1 cellular context compared by ENCODE assay signal in the genomic region with DNA sequence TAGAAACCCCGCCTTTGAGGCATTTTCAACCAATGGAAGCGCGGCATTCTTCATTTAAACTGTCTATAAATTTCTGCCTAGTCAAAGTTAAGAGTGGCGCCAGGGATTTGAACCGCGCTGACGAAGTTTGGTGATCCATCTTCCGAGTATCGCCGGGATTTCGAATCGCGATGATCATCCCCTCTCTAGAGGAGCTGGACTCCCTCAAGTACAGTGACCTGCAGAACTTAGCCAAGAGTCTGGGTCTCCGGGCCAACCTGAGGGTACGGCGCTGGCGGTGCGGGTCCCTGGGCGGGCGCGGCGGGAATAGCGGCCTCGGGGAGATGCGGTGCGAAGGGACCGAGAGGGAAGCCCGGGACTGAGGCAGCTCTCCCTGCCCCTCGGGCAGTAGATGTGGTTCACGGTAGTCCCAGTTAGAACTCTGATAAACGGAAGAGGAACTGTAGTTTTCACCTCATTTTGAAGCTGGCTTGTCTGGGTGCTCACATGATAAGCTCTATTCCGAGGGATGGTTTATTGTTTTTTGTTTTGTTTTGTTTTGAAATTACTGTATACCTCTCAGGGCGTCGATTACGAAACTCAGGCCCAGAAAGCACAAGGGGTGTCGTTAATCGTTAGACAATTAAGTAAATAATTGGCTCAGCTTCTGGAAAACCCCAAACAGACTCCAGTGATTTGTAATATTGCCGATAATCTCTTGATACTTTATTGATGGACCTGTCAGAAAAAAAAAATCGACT.
TF ChIP-seq lines count a peak whose summit lies in the region.

A gene with protein sequence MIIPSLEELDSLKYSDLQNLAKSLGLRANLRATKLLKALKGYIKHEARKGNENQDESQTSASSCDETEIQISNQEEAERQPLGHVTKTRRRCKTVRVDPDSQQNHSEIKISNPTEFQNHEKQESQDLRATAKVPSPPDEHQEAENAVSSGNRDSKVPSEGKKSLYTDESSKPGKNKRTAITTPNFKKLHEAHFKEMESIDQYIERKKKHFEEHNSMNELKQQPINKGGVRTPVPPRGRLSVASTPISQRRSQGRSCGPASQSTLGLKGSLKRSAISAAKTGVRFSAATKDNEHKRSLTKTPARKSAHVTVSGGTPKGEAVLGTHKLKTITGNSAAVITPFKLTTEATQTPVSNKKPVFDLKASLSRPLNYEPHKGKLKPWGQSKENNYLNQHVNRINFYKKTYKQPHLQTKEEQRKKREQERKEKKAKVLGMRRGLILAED (plus strand): TSS at position 94 of the 740 bp plus-strand sequence. CDS start 77 bp downstream, at position 171.

TF ChIP-seq in HepG2, 621 proteins besides CTCF, POLR2A, EP300 and RAD21 (continued from another document and continues in another):
- TF ChIP-seq, protein P1, sequence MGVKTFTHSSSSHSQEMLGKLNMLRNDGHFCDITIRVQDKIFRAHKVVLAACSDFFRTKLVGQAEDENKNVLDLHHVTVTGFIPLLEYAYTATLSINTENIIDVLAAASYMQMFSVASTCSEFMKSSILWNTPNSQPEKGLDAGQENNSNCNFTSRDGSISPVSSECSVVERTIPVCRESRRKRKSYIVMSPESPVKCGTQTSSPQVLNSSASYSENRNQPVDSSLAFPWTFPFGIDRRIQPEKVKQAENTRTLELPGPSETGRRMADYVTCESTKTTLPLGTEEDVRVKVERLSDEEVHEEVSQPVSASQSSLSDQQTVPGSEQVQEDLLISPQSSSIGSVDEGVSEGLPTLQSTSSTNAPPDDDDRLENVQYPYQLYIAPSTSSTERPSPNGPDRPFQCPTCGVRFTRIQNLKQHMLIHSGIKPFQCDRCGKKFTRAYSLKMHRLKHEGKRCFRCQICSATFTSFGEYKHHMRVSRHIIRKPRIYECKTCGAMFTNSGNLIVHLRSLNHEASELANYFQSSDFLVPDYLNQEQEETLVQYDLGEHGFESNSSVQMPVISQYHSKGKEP (CRISPR knock-in tag; IDR thresholded peaks at IDR 0.05), result no peak; the same call in 1 of the 2 replicates
- TF ChIP-seq, protein P2, sequence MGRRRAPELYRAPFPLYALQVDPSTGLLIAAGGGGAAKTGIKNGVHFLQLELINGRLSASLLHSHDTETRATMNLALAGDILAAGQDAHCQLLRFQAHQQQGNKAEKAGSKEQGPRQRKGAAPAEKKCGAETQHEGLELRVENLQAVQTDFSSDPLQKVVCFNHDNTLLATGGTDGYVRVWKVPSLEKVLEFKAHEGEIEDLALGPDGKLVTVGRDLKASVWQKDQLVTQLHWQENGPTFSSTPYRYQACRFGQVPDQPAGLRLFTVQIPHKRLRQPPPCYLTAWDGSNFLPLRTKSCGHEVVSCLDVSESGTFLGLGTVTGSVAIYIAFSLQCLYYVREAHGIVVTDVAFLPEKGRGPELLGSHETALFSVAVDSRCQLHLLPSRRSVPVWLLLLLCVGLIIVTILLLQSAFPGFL (CRISPR knock-in tag; IDR thresholded peaks at IDR 0.05), result no peak
- TF ChIP-seq ZFX (CRISPR knock-in tag; IDR thresholded peaks at IDR 0.05; ENCODE audit: low read depth) (peak; percentile 60; the same call in 1 of the 2 replicates), BHLHE40 (IDR thresholded peaks at IDR 0.05; ENCODE audit: low read length) (no peak), HMG20A (CRISPR knock-in tag; IDR thresholded peaks at IDR 0.05; ENCODE audit: borderline replicate concordance) (no peak), SP1 (IDR thresholded peaks at IDR 0.05) (no peak), SP1 (CRISPR knock-in tag; IDR thresholded peaks at IDR 0.05) (no peak), CAMTA2 (CRISPR knock-in tag; IDR thresholded peaks at IDR 0.05; ENCODE audit: borderline replicate concordance) (no peak), KLF6 (CRISPR knock-in tag; IDR thresholded peaks at IDR 0.05) (no peak), ZNF737 (CRISPR knock-in tag; IDR thresholded peaks at IDR 0.05; ENCODE audit: borderline replicate concordance) (no peak), ZNF510 (CRISPR knock-in tag; IDR thresholded peaks at IDR 0.05; ENCODE audit: low read depth) (no peak), ZNF790 (CRISPR knock-in tag; IDR thresholded peaks at IDR 0.05; ENCODE audit: borderline replicate concordance) (no peak), ZFP36 (IDR thresholded peaks at IDR 0.05; ENCODE audit: borderline replicate concordance, low read depth, low read length, partially characterized antibody) (no peak), KLF16 (CRISPR knock-in tag; IDR thresholded peaks at IDR 0.05) (peak in 1 of 2 experiments; percentile 14; a peak in 1 of 4 replicates), ZNF619 (CRISPR knock-in tag; IDR thresholded peaks at IDR 0.05) (no peak), PRMT3 (CRISPR knock-in tag; IDR thresholded peaks at IDR 0.05; ENCODE audit: borderline replicate concordance, low read depth) (no peak; the same call in 1 of the 2 replicates), ASH2L (IDR thresholded peaks at IDR 0.05; ENCODE audit: insufficient read length, low read depth, low read length) (peak; percentile 94), SIX1 (CRISPR knock-in tag; IDR thresholded peaks at IDR 0.05; ENCODE audit: borderline replicate concordance) (no peak), ZNF672 (CRISPR knock-in tag; IDR thresholded peaks at IDR 0.05) (no peak), CCDC6 (CRISPR knock-in tag; IDR thresholded peaks at IDR 0.05) (no peak), SRSF1 (optimal IDR thresholded peaks at IDR 0.05; ENCODE audit: low read depth, low read length) (no peak), DNMT3B (CRISPR knock-in tag; conservative IDR thresholded peaks at IDR 0.05) (no peak), ZBTB7A (CRISPR knock-in tag; IDR thresholded peaks at IDR 0.05) (no peak), RBM39 (IDR thresholded peaks at IDR 0.05; ENCODE audit: low read depth, low read length, poor library complexity, severe bottlenecking) (peak; percentile 6), RFX1 (IDR thresholded peaks at IDR 0.05) (no peak), SMAD3 (CRISPR knock-in tag; IDR thresholded peaks at IDR 0.05) (no peak), KMT2B (CRISPR knock-in tag; IDR thresholded peaks at IDR 0.05) (no peak; the same call in 1 of the 2 replicates)
- TF ChIP-seq, protein P3, sequence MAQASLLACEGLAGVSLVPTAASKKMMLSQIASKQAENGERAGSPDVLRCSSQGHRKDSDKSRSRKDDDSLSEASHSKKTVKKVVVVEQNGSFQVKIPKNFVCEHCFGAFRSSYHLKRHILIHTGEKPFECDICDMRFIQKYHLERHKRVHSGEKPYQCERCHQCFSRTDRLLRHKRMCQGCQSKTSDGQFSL (CRISPR knock-in tag; IDR thresholded peaks at IDR 0.05), result no peak
- TF ChIP-seq, protein P4, sequence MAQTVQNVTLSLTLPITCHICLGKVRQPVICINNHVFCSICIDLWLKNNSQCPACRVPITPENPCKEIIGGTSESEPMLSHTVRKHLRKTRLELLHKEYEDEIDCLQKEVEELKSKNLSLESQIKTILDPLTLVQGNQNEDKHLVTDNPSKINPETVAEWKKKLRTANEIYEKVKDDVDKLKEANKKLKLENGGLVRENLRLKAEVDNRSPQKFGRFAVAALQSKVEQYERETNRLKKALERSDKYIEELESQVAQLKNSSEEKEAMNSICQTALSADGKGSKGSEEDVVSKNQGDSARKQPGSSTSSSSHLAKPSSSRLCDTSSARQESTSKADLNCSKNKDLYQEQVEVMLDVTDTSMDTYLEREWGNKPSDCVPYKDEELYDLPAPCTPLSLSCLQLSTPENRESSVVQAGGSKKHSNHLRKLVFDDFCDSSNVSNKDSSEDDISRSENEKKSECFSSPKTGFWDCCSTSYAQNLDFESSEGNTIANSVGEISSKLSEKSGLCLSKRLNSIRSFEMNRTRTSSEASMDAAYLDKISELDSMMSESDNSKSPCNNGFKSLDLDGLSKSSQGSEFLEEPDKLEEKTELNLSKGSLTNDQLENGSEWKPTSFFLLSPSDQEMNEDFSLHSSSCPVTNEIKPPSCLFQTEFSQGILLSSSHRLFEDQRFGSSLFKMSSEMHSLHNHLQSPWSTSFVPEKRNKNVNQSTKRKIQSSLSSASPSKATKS (CRISPR knock-in tag; IDR thresholded peaks at IDR 0.05), result no peak
- TF ChIP-seq, protein P5, sequence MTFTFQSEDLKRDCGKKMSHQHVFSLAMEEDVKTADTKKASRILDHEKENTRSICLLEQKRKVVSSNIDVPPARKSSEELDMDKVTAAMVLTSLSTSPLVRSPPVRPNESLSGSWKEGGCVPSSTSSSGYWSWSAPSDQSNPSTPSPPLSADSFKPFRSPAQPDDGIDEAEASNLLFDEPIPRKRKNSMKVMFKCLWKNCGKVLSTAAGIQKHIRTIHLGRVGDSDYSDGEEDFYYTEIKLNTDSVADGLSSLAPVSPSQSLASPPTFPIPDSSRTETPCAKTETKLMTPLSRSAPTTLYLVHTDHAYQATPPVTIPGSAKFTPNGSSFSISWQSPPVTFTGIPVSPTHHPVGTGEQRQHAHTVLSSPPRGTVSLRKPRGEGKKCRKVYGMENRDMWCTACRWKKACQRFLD (CRISPR knock-in tag; IDR thresholded peaks at IDR 0.05; ENCODE audit: borderline replicate concordance), result no peak
- TF ChIP-seq, protein P6, sequence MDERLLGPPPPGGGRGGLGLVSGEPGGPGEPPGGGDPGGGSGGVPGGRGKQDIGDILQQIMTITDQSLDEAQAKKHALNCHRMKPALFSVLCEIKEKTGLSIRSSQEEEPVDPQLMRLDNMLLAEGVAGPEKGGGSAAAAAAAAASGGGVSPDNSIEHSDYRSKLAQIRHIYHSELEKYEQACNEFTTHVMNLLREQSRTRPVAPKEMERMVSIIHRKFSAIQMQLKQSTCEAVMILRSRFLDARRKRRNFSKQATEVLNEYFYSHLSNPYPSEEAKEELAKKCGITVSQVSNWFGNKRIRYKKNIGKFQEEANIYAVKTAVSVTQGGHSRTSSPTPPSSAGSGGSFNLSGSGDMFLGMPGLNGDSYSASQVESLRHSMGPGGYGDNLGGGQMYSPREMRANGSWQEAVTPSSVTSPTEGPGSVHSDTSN (CRISPR knock-in tag; IDR thresholded peaks at IDR 0.05), result no peak; the same call in 1 of the 2 replicates
- TF ChIP-seq, protein P7, sequence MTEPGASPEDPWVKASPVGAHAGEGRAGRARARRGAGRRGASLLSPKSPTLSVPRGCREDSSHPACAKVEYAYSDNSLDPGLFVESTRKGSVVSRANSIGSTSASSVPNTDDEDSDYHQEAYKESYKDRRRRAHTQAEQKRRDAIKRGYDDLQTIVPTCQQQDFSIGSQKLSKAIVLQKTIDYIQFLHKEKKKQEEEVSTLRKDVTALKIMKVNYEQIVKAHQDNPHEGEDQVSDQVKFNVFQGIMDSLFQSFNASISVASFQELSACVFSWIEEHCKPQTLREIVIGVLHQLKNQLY (CRISPR knock-in tag; IDR thresholded peaks at IDR 0.05), result no peak
- TF ChIP-seq, protein P8, sequence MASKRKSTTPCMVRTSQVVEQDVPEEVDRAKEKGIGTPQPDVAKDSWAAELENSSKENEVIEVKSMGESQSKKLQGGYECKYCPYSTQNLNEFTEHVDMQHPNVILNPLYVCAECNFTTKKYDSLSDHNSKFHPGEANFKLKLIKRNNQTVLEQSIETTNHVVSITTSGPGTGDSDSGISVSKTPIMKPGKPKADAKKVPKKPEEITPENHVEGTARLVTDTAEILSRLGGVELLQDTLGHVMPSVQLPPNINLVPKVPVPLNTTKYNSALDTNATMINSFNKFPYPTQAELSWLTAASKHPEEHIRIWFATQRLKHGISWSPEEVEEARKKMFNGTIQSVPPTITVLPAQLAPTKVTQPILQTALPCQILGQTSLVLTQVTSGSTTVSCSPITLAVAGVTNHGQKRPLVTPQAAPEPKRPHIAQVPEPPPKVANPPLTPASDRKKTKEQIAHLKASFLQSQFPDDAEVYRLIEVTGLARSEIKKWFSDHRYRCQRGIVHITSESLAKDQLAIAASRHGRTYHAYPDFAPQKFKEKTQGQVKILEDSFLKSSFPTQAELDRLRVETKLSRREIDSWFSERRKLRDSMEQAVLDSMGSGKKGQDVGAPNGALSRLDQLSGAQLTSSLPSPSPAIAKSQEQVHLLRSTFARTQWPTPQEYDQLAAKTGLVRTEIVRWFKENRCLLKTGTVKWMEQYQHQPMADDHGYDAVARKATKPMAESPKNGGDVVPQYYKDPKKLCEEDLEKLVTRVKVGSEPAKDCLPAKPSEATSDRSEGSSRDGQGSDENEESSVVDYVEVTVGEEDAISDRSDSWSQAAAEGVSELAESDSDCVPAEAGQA (IDR thresholded peaks at IDR 0.05; ENCODE audit: low read depth), result 0 out of 2 replicates have a peak, but pooled peaks have one; percentile 6
- TF ChIP-seq, protein P8 (CRISPR knock-in tag; IDR thresholded peaks at IDR 0.05; ENCODE audit: borderline replicate concordance), result no peak
- TF ChIP-seq, protein P9, sequence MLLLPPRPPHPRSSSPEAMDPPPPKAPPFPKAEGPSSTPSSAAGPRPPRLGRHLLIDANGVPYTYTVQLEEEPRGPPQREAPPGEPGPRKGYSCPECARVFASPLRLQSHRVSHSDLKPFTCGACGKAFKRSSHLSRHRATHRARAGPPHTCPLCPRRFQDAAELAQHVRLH (CRISPR knock-in tag; IDR thresholded peaks at IDR 0.05; ENCODE audit: borderline replicate concordance, low read depth), result 0 out of 2 replicates have a peak, but pooled peaks have one; percentile 16
- TF ChIP-seq, protein P10, sequence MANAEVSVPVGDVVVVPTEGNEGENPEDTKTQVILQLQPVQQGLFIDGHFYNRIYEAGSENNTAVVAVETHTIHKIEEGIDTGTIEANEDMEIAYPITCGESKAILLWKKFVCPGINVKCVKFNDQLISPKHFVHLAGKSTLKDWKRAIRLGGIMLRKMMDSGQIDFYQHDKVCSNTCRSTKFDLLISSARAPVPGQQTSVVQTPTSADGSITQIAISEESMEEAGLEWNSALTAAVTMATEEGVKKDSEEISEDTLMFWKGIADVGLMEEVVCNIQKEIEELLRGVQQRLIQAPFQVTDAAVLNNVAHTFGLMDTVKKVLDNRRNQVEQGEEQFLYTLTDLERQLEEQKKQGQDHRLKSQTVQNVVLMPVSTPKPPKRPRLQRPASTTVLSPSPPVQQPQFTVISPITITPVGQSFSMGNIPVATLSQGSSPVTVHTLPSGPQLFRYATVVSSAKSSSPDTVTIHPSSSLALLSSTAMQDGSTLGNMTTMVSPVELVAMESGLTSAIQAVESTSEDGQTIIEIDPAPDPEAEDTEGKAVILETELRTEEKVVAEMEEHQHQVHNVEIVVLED (CRISPR knock-in tag; IDR thresholded peaks at IDR 0.05; ENCODE audit: borderline replicate concordance), result peak; percentile 2; the same call in 1 of the 2 replicates
